In the genomic region with DNA sequence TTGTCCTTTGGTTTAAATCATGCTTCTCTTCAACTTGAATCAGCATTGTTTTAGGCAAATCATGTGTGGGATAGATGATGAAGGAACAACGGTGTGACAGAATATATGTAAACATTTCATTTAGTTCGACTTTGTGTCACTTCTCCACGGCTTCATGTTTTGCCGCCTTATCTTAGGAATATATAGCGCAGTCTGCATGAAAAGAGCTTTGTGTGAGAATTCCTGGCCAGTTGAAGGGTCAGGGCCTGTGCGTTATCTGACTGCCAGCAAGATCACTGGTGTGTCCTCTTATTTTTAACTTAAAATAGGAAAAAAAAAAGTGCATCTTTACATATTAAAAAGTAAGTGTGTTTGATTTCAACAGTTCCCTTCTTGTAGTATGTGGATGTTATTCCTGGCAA, we compare ENCODE assay signal across 8 cellular contexts.
DNase-seq lines count a peak whose midpoint lies in the region; ATAC-seq and TF ChIP-seq lines count a peak whose summit lies in the region.

No MANE protein-coding gene starts in this region.

- no peaks in the 10 kb centered on the region for H3K36me3 ChIP-seq in mesodermal cell (ENCODE audit: control insufficient read depth, insufficient read depth, low read length)

- ATAC-seq in HG02852 (IDR thresholded peaks at IDR 0.05; ENCODE audit: unreplicated experiment) (no peak), GM18858 (IDR thresholded peaks at IDR 0.05; ENCODE audit: unreplicated experiment) (no peak)

- H3K4me3 Mint-ChIP-seq in HFFc6: peak overlapping the region; percentile 90

- DNase-seq in HFFc6 (no peak), choroid plexus epithelial cell (ENCODE audit: low read depth) (peak; percentile 57), GM19238 (ENCODE audit: insufficient read length, low spot score) (no peak)
- no peak for DNase-seq in stimulated activated CD4-positive, alpha-beta T cell treated with anti-CD3 and anti-CD28 coated beads, Interleukin-15, amount 100 ng/mL, for 24 hours

- peaks cover 59% of the 10 kb centered on the region for H3K4me1 Mint-ChIP-seq in HFFc6 (ENCODE audit: low read depth)

- no peaks in the 10 kb centered on the region for H3K9me3 ChIP-seq in mesodermal cell (ENCODE audit: control insufficient read depth, low read length)

- H3K4me3 ChIP-seq in choroid plexus epithelial cell (ENCODE audit: low read depth, low read length) (peak overlapping the region; percentile 56), mesodermal cell (ENCODE audit: extremely low read depth, insufficient read depth, low read length, poor library complexity, severe bottlenecking) (peak overlapping the region; percentile 24)

- no peaks in the 10 kb centered on the region for H3K27me3 Mint-ChIP-seq in HFFc6 (ENCODE audit: insufficient read depth)

- WGBS in mesodermal cell (ENCODE audit: insufficient coverage in 2 of 2), 2 experiments: 70 to 84% methylated on average over 3 to 5 of the region's 6 CpGs

- no peaks in the 10 kb centered on the region; the same call in 1 of the 2 replicates for H3K9me3 Mint-ChIP-seq in HFFc6

- H3K4me1 ChIP-seq in mesodermal cell (ENCODE audit: control insufficient read depth, insufficient read depth, low read length, poor library complexity, severe bottlenecking): peaks cover 7% of the 10 kb centered on the region

- H3K27ac Mint-ChIP-seq in HFFc6: peak overlapping the region; percentile 94

- H3K27ac ChIP-seq in 22Rv1: peak overlapping the region; percentile 76
- peak overlapping the region; percentile 92 for H3K27ac ChIP-seq in mesodermal cell (ENCODE audit: low read depth, low read length, severe bottlenecking)

- peaks cover 10% of the 10 kb centered on the region for H3K36me3 Mint-ChIP-seq in HFFc6 (ENCODE audit: low read depth)

- TF ChIP-seq CTCF in 22Rv1 (IDR thresholded peaks at IDR 0.05) (no peak), HFFc6 (IDR thresholded peaks at IDR 0.05) (no peak), choroid plexus epithelial cell (conservative IDR thresholded peaks at IDR 0.05; ENCODE audit: low read depth, low read length) (no peak)
